8 cellular contexts compared by ENCODE assay signal in genomic region chr2:110858135-110858737, GRCh38.
DNase-seq lines count a peak whose midpoint lies in the region; ATAC-seq and TF ChIP-seq lines count a peak whose summit lies in the region.

No MANE protein-coding gene starts in this region.

- no peaks in the 10 kb centered on the region for H3K36me3 ChIP-seq in osteoblast (ENCODE audit: insufficient read depth, low read length)

- H3K27ac ChIP-seq in osteoblast (ENCODE audit: low read depth, low read length) = no peak overlapping the region

- in situ Hi-C loops in GM13976 (cut with MboI; ENCODE audit: low sequenced_read_pairs, unreplicated experiment) = loop anchor here (25.0 kb wide), 1 partner anchor 179 kb away; no protein-coding TSS in a partner anchor

- no peaks in the 10 kb centered on the region for H3K9me3 ChIP-seq in osteoblast (ENCODE audit: low read depth, low read length)

- H3K27ac Mint-ChIP-seq in activated naive CD8-positive, alpha-beta T cell treated with anti-CD3 and anti-CD28 coated beads for 36 hours = peak overlapping the region; percentile 75

- H3K27me3 Mint-ChIP-seq in activated naive CD8-positive, alpha-beta T cell treated with anti-CD3 and anti-CD28 coated beads for 36 hours = peaks cover 34% of the 10 kb centered on the region

- H3K4me3 ChIP-seq in osteoblast (ENCODE audit: insufficient read depth, low read length) = no peak overlapping the region

- H3K36me3 Mint-ChIP-seq in activated naive CD8-positive, alpha-beta T cell treated with anti-CD3 and anti-CD28 coated beads for 36 hours = no peaks in the 10 kb centered on the region

- DNase-seq in GM13976 (ENCODE audit: low spot score) = peak; percentile 69
- peak; percentile 66 for DNase-seq in NCI-H526 treated with DMSO at 0.1 percent for 48 hours (lab: John Stamatoyannopoulos, UW)
- peak; percentile 77 for DNase-seq in activated naive CD8-positive, alpha-beta T cell treated with anti-CD3 and anti-CD28 coated beads for 36 hours
- DNase-seq in stimulated activated CD4-positive, alpha-beta T cell treated with anti-CD3 and anti-CD28 coated beads, Interleukin-2, amount 100 ng/mL, for 4 hours (ENCODE audit: low read depth) = peak; percentile 51
- DNase-seq in AG08396 (ENCODE audit: low spot score) = no peak
- DNase-seq in DMS153 treated with DMSO at 0.1 percent for 48 hours (lab: John Stamatoyannopoulos, UW; ENCODE audit: unreplicated experiment) = no peak
- DNase-seq in osteoblast (ENCODE audit: insufficient read length, low spot score, missing footprints) = no peak

- ATAC-seq in HG02610 (IDR thresholded peaks at IDR 0.05; ENCODE audit: unreplicated experiment) = peak; percentile 91

- peaks cover 63% of the 10 kb centered on the region for H3K4me1 Mint-ChIP-seq in activated naive CD8-positive, alpha-beta T cell treated with anti-CD3 and anti-CD28 coated beads for 36 hours

- no peaks in the 10 kb centered on the region for H3K79me2 ChIP-seq in osteoblast (ENCODE audit: insufficient read depth, low read length)

- H4K20me1 ChIP-seq in osteoblast (ENCODE audit: insufficient read depth, low read length) = no peaks in the 10 kb centered on the region

- peaks cover 61% of the 10 kb centered on the region for H3K27me3 ChIP-seq in osteoblast (ENCODE audit: insufficient read depth, low read length)

- no peak overlapping the region for H2AFZ ChIP-seq in osteoblast (ENCODE audit: low read length)

- TF ChIP-seq CTCF in GM13976 (IDR thresholded peaks at IDR 0.05; ENCODE audit: borderline replicate concordance, control extremely low read depth, extremely low read depth, insufficient read depth, missing control alignments) (no peak), osteoblast (IDR thresholded peaks at IDR 0.05; ENCODE audit: extremely low read depth, low read depth, low read length) (no peak)

- peak overlapping the region; percentile 73 for H3K4me3 Mint-ChIP-seq in activated naive CD8-positive, alpha-beta T cell treated with anti-CD3 and anti-CD28 coated beads for 36 hours

- no peaks in the 10 kb centered on the region for H3K4me1 ChIP-seq in osteoblast (ENCODE audit: insufficient read depth, low read length)

- peaks cover 6% of the 10 kb centered on the region for H3K9me3 Mint-ChIP-seq in activated naive CD8-positive, alpha-beta T cell treated with anti-CD3 and anti-CD28 coated beads for 36 hours

- H3K4me2 ChIP-seq in osteoblast (ENCODE audit: insufficient read depth, low read length) = no peak overlapping the region

Comparison
In these comparisons a context has a peak if more than half of its experiments do, and no peak if none do; other contexts are left out.
1. DNase-seq: peak in GM13976 (single experiment), NCI-H526 treated with DMSO at 0.1 percent for 48 hours (single experiment), activated naive CD8-positive, alpha-beta T cell treated with anti-CD3 and anti-CD28 coated beads for 36 hours (single experiment) and stimulated activated CD4-positive, alpha-beta T cell treated with anti-CD3 and anti-CD28 coated beads, Interleukin-2, amount 100 ng/mL, for 4 hours (single experiment); none in AG08396 (single experiment), DMS153 treated with DMSO at 0.1 percent for 48 hours (single experiment) and osteoblast (single experiment).